31 cellular contexts compared by ENCODE assay signal in the genomic region with DNA sequence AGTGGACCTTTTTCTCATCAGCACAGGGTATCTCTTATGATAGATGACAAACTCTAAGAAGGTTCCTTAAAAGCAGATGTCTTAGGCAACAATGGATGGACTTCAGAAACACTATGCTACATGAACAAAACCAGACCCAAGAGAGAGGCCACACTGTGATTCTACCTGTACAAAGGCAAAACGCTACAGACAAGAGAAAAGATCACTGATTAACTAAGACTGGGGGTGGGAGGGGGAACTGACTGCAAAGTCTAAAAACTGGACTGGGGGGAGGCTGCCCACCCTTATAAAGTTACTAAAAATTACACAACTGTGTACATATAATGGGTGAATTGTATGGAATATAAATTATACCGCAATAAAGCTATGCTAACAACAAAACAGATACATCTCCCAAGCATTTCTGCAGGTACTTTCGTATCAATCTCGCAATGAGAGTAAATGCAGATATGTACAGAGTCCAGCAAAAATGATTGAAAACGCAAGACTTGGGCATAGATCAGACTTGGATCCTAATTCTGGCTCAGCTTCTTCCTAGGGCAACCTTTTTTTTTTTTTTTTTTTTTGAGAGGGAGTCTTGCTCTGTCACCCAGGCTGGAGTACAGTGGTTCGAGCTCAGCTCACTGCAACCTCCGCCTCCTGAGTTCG.
A peak's percentile ranks its signal among the peaks of the same experiment; 100 is the strongest.
DNase-seq lines count a peak whose midpoint lies in the region; ATAC-seq and TF ChIP-seq lines count a peak whose summit lies in the region.
"Had no signal": no experiment of that assay in that cellular context is flagged by ENCODE, and none has a peak within 500 bp of the region (broad histone marks: within the 10 kb centered on the region; RNA-seq: fewer than 3 reads in every experiment).

No MANE protein-coding gene starts in this region.

- ATAC-seq in activated naive CD8-positive, alpha-beta T cell treated with anti-CD3 and anti-CD28 coated beads, Interleukin-2, amount 10 ng/mL, durations not matched to agents 7 days and 5 days (ENCODE audit: low read depth): no peak
- no peak for ATAC-seq in naive thymus-derived CD4-positive, alpha-beta T cell
- ATAC-seq: activated CD8-positive, alpha-beta T cell treated with anti-CD3 and anti-CD28 coated beads for 36 hours; gastroesophageal sphincter; left ventricle myocardium superior; pancreas had no signal

- peaks cover 77% of the 10 kb centered on the region for H4K20me1 ChIP-seq in DOHH2 (ENCODE audit: control insufficient read depth, insufficient read depth, low read depth, low read length)

- peaks cover 58% of the 10 kb centered on the region for H3K4me1 Mint-ChIP-seq in activated CD4-positive, alpha-beta T cell treated with anti-CD3 and anti-CD28 coated beads, Interleukin-2, amount 10 ng/mL, durations not matched to agents 24 days and 14 days
- peaks cover 51% of the 10 kb centered on the region for H3K4me1 Mint-ChIP-seq in activated naive CD8-positive, alpha-beta T cell treated with anti-CD3 and anti-CD28 coated beads, Interleukin-2, amount 10 ng/mL, durations not matched to agents 7 days and 5 days
- H3K4me1 Mint-ChIP-seq in naive thymus-derived CD4-positive, alpha-beta T cell: peaks cover 44 to 90% (median 81%) of the 10 kb centered on the region in 7 donors
- H3K4me1 Mint-ChIP-seq: mesothelial cell of epicardium had no signal

- H3K27ac ChIP-seq in DOHH2 (ENCODE audit: low read depth, low read length): no peak overlapping the region
- peak overlapping the region; percentile 1 for H3K27ac ChIP-seq in naive thymus-derived CD4-positive, alpha-beta T cell (ENCODE audit: low read depth, low read length)
- H3K27ac ChIP-seq: C4-2B, cardiac muscle cell, gastroesophageal sphincter, pancreas, right atrium auricular region, SK-N-MC, thoracic aorta, vagina had no signal

- H3K9me2 ChIP-seq in DOHH2 (replicated peaks; ENCODE audit: control insufficient read depth, low read length): no peaks in the 10 kb centered on the region

- H3K79me2 ChIP-seq in DOHH2 (ENCODE audit: control insufficient read depth, low read length): peaks cover 100% of the 10 kb centered on the region

- H3K27me3 Mint-ChIP-seq in activated CD4-positive, alpha-beta T cell treated with anti-CD3 and anti-CD28 coated beads, Interleukin-2, amount 10 ng/mL, durations not matched to agents 24 days and 14 days: no peaks in the 10 kb centered on the region
- no peaks in the 10 kb centered on the region for H3K27me3 Mint-ChIP-seq in activated naive CD8-positive, alpha-beta T cell treated with anti-CD3 and anti-CD28 coated beads, Interleukin-2, amount 10 ng/mL, durations not matched to agents 7 days and 5 days
- H3K27me3 Mint-ChIP-seq in naive thymus-derived CD4-positive, alpha-beta T cell: no peaks in the 10 kb centered on the region
- H3K27me3 Mint-ChIP-seq: activated CD8-positive, alpha-beta T cell treated with anti-CD3 and anti-CD28 coated beads for 36 hours had no signal

- POLR2A ChIA-PET in activated naive CD8-positive, alpha-beta T cell treated with anti-CD3 and anti-CD28 coated beads, Interleukin-2, amount 10 ng/mL, durations not matched to agents 7 days and 5 days (lab: Charles Lee): interaction anchor here (0.6 kb wide), 2 partner anchors 12 to 42 kb away, joined by 4 to 5 read pairs; no protein-coding TSS in a partner anchor
- POLR2A ChIA-PET in naive thymus-derived CD4-positive, alpha-beta T cell (lab: Charles Lee): interaction anchor here (0.6 to 20.1 kb wide), 3 partner anchors 21 to 76 kb away, joined by 3 to 429 read pairs (median 3); no protein-coding TSS in a partner anchor

- peaks cover 42% of the 10 kb centered on the region for H3F3A ChIP-seq in DOHH2 (ENCODE audit: control insufficient read depth, insufficient read depth)

- no peak for DNase-seq in activated CD4-positive, alpha-beta T cell treated with anti-CD3 and anti-CD28 coated beads, Interleukin-2, amount 10 ng/mL, durations not matched to agents 24 days and 14 days
- no peak for DNase-seq in activated CD4-positive, alpha-beta T cell treated with anti-CD3 and anti-CD28 coated beads for 48 hours
- no peak for DNase-seq in activated naive CD8-positive, alpha-beta T cell treated with anti-CD3 and anti-CD28 coated beads, Interleukin-2, amount 10 ng/mL, durations not matched to agents 7 days and 5 days
- DNase-seq in naive thymus-derived CD4-positive, alpha-beta T cell: no peak
- DNase-seq in NCI-H146 (lab: John Stamatoyannopoulos, UW) (no peak), NCI-H2081 treated with DMSO at 0.1 percent for 48 hours (lab: John Stamatoyannopoulos, UW) (no peak), T-helper 2 cell (no peak)
- DNase-seq: activated CD8-positive, alpha-beta T cell treated with anti-CD3 and anti-CD28 coated beads for 36 hours; activated naive CD4-positive, alpha-beta T cell treated with Interleukin-2 at 50 U/mL for 16 hours; aorta; cortex of kidney; DMS153; KG1; left ventricle myocardium superior; MM.1S; NCI-H1436 treated with DMSO at 0.1 percent for 48 hours; NCI-H524 treated with DMSO at 0.1 percent for 48 hours; nephron progenitor cell; pancreas; stimulated activated CD4-positive, alpha-beta T cell treated with anti-CD3 and anti-CD28 coated beads, Interleukin-4, amount 100 ng/mL, for 24 hours; stimulated activated naive CD4-positive, alpha-beta T cell treated with Interleukin-2 at 50 U/mL for 16 hours; T-helper 9 cell had no signal

- no peaks in the 10 kb centered on the region for H3K9me3 ChIP-seq in DOHH2 (ENCODE audit: control insufficient read depth, insufficient read depth, low read length)
- no peaks in the 10 kb centered on the region for H3K9me3 ChIP-seq in naive thymus-derived CD4-positive, alpha-beta T cell (ENCODE audit: control insufficient read depth in 2 of 3, low read length in 3 of 3)
- H3K9me3 ChIP-seq: gastroesophageal sphincter, pancreas, right atrium auricular region, thoracic aorta, vagina had no signal

- peaks cover 99% of the 10 kb centered on the region for H3K36me3 ChIP-seq in DOHH2 (ENCODE audit: control insufficient read depth, low read length)
- peaks cover 0 to 24% (median 0%) of the 10 kb centered on the region in 3 experiments for H3K36me3 ChIP-seq in naive thymus-derived CD4-positive, alpha-beta T cell (ENCODE audit: control insufficient read depth in 2 of 3, insufficient read depth in 3 of 3, low read length in 3 of 3)
- H3K36me3 ChIP-seq: cardiac muscle cell, right atrium auricular region, thoracic aorta had no signal

- H3K36me3 Mint-ChIP-seq in activated CD4-positive, alpha-beta T cell treated with anti-CD3 and anti-CD28 coated beads, Interleukin-2, amount 10 ng/mL, durations not matched to agents 24 days and 14 days (ENCODE audit: low read depth): peaks cover 79% of the 10 kb centered on the region
- peaks cover 51% of the 10 kb centered on the region for H3K36me3 Mint-ChIP-seq in activated naive CD8-positive, alpha-beta T cell treated with anti-CD3 and anti-CD28 coated beads, Interleukin-2, amount 10 ng/mL, durations not matched to agents 7 days and 5 days
- peaks cover 7 to 51% (median 42%) of the 10 kb centered on the region in 5 donors for H3K36me3 Mint-ChIP-seq in naive thymus-derived CD4-positive, alpha-beta T cell

- H3K4me3 Mint-ChIP-seq in activated CD4-positive, alpha-beta T cell treated with anti-CD3 and anti-CD28 coated beads, Interleukin-2, amount 10 ng/mL, durations not matched to agents 24 days and 14 days: no peak overlapping the region
- H3K4me3 Mint-ChIP-seq in activated naive CD8-positive, alpha-beta T cell treated with anti-CD3 and anti-CD28 coated beads, Interleukin-2, amount 10 ng/mL, durations not matched to agents 7 days and 5 days: no peak overlapping the region
- H3K4me3 Mint-ChIP-seq in naive thymus-derived CD4-positive, alpha-beta T cell: no peak overlapping the region
- H3K4me3 Mint-ChIP-seq: activated CD8-positive, alpha-beta T cell treated with anti-CD3 and anti-CD28 coated beads for 36 hours; mesothelial cell of epicardium; nephron progenitor cell had no signal

- H3K27ac Mint-ChIP-seq in activated CD4-positive, alpha-beta T cell treated with anti-CD3 and anti-CD28 coated beads, Interleukin-2, amount 10 ng/mL, durations not matched to agents 24 days and 14 days: peak overlapping the region; percentile 52
- H3K27ac Mint-ChIP-seq in activated naive CD8-positive, alpha-beta T cell treated with anti-CD3 and anti-CD28 coated beads, Interleukin-2, amount 10 ng/mL, durations not matched to agents 7 days and 5 days: peak overlapping the region; percentile 22
- H3K27ac Mint-ChIP-seq in naive thymus-derived CD4-positive, alpha-beta T cell: peak overlapping the region in 8 of 9 donors; percentile 1 to 81 (median 49)
- H3K27ac Mint-ChIP-seq: mesothelial cell of epicardium, nephron progenitor cell had no signal

- no peaks in the 10 kb centered on the region for H3K27me3 ChIP-seq in DOHH2 (ENCODE audit: control insufficient read depth, low read length)
- no peaks in the 10 kb centered on the region for H3K27me3 ChIP-seq in naive thymus-derived CD4-positive, alpha-beta T cell (ENCODE audit: control insufficient read depth in 2 of 2, insufficient read depth in 2 of 2, low read length in 2 of 2)
- H3K27me3 ChIP-seq: cardiac muscle cell, gastroesophageal sphincter, pancreas, right atrium auricular region, vagina had no signal

- H3K4me3 ChIP-seq in DOHH2 (ENCODE audit: low read length): no peak overlapping the region
- no peak overlapping the region for H3K4me3 ChIP-seq in naive thymus-derived CD4-positive, alpha-beta T cell (ENCODE audit: low read length)
- H3K4me3 ChIP-seq: cardiac muscle cell, gastroesophageal sphincter, pancreas, right atrium auricular region, SK-N-MC, thoracic aorta, vagina had no signal

- CTCF ChIA-PET in naive thymus-derived CD4-positive, alpha-beta T cell (lab: Charles Lee): no interaction called here

- peaks cover 12% of the 10 kb centered on the region for H3K9me3 Mint-ChIP-seq in activated CD4-positive, alpha-beta T cell treated with anti-CD3 and anti-CD28 coated beads, Interleukin-2, amount 10 ng/mL, durations not matched to agents 24 days and 14 days
- H3K9me3 Mint-ChIP-seq in activated naive CD8-positive, alpha-beta T cell treated with anti-CD3 and anti-CD28 coated beads, Interleukin-2, amount 10 ng/mL, durations not matched to agents 7 days and 5 days: no peaks in the 10 kb centered on the region
- H3K9me3 Mint-ChIP-seq in naive thymus-derived CD4-positive, alpha-beta T cell: peaks cover 0 to 6% (median 0%) of the 10 kb centered on the region in 11 donors
- H3K9me3 Mint-ChIP-seq: activated CD8-positive, alpha-beta T cell treated with anti-CD3 and anti-CD28 coated beads for 36 hours; mesothelial cell of epicardium; nephron progenitor cell had no signal

- TF ChIP-seq CTCF in DOHH2 (IDR thresholded peaks at IDR 0.05; ENCODE audit: low read depth, low read length, poor library complexity, severe bottlenecking): no peak

- peaks cover 98% of the 10 kb centered on the region for H3K4me1 ChIP-seq in DOHH2 (ENCODE audit: control insufficient read depth, low read length)
- peaks cover 15 to 30% of the 10 kb centered on the region in 2 donors for H3K4me1 ChIP-seq in naive thymus-derived CD4-positive, alpha-beta T cell (ENCODE audit: control insufficient read depth in 2 of 2, insufficient read depth in 2 of 2, low read length in 2 of 2)
- H3K4me1 ChIP-seq: gastroesophageal sphincter, right atrium auricular region had no signal

- H3K4me2 ChIP-seq in DOHH2 (ENCODE audit: low read length): peak overlapping the region; percentile 10

- intact Hi-C loops in activated CD4-positive, alpha-beta T cell treated with anti-CD3 and anti-CD28 coated beads, Interleukin-2, amount 10 ng/mL, durations not matched to agents 24 days and 14 days (cut with micrococcal nuclease): no loop called here
- intact Hi-C loops in naive thymus-derived CD4-positive, alpha-beta T cell (cut with micrococcal nuclease): no loop called here
